Comparison of ENCODE assay signal across 33 cellular contexts in genomic region chr22:26004477-26004876, GRCh38.
DNase-seq lines count a peak whose midpoint lies in the region; ATAC-seq, FAIRE-seq and TF ChIP-seq lines count a peak whose summit lies in the region.
"Had no signal": no experiment of that assay in that cellular context is flagged by ENCODE, and none has a peak within 500 bp of the region (broad histone marks: within the 10 kb centered on the region; RNA-seq: fewer than 3 reads in every experiment).

No MANE protein-coding gene starts in this region.

- H3K9me3 ChIP-seq in HEK293 (ENCODE audit: control insufficient read depth, insufficient read depth, low read depth, low read length): no peaks in the 10 kb centered on the region
- H3K9me3 ChIP-seq: A549, BE2C, Caco-2 had no signal

- H3K4me1 ChIP-seq in HEK293 (ENCODE audit: control insufficient read depth, insufficient read depth, low read length): no peaks in the 10 kb centered on the region
- H3K4me1 ChIP-seq: A549; BE2C; BLaER1; BLaER1 treated with 17β-estradiol and CSF1 and Interleukin-3, amounts not matched to agents 10 nM and 100 nM; Caco-2 had no signal

- no peak overlapping the region for H3K27ac ChIP-seq in HEK293 (ENCODE audit: extremely low read depth, low read depth, low read length)
- H3K27ac ChIP-seq: 22Rv1; A549; BLaER1; BLaER1 treated with 17β-estradiol and CSF1 and Interleukin-3, amounts not matched to agents 10 nM and 100 nM; C4-2B had no signal

- TF ChIP-seq CTCF in HEK293 (tag by site-specific recombination; IDR thresholded peaks at IDR 0.05) (no peak), GM20000 (IDR thresholded peaks at IDR 0.05; ENCODE audit: extremely low read depth, missing control alignments) (no peak)

- DNase-seq in islet precursor cell: peak; percentile 22
- no peak for DNase-seq in urothelium cell line (ENCODE audit: low spot score)
- no peak for DNase-seq in GM20000 (ENCODE audit: low spot score)
- DNase-seq in NCI-H2081 (lab: John Stamatoyannopoulos, UW): no peak
- DNase-seq: 8988T; ACHN; AML-193; BE2C; C1 segment of cervical spinal cord; Caco-2; Calu3; CD4-positive, alpha-beta memory T cell; CD4-positive, alpha-beta T cell; CD4-positive, CD25-positive, alpha-beta regulatory T cell; CD8-positive, alpha-beta memory T cell; CD8-positive, alpha-beta T cell; COR-L47; DMS 273 treated with DMSO at 0.1 percent for 48 hours; DMS153; DMS53; DMS79; DMS79 treated with DMSO at 0.1 percent for 48 hours; DND-41; EL had no signal

- FAIRE-seq in urothelium cell line (lab: Jason Lieb, UNC): peak; percentile 44
- FAIRE-seq: A204.1, A549, D721Med had no signal

- CTCF ChIA-PET in HEK293 (lab: Yijun Ruan, JAX): interaction anchor here (0.9 kb wide), 1 partner anchor 10 kb away, joined by 3 read pairs; no protein-coding TSS in a partner anchor

- H3K4me3 ChIP-seq in HEK293 (ENCODE audit: low read depth, low read length): no peak overlapping the region
- H3K4me3 ChIP-seq: A549; BLaER1; BLaER1 treated with 17β-estradiol and CSF1 and Interleukin-3, amounts not matched to agents 10 nM and 100 nM had no signal

- ATAC-seq in HG03280 (IDR thresholded peaks at IDR 0.05; ENCODE audit: unreplicated experiment): no peak
- ATAC-seq: A549; CD8-positive, alpha-beta T cell had no signal

- POLR2A ChIA-PET in HEK293 (lab: Yijun Ruan, JAX): no interaction called here

- H3K36me3 ChIP-seq in HEK293 (ENCODE audit: control insufficient read depth in 2 of 2, insufficient read depth in 1 of 2, low read length in 2 of 2): no peaks in the 10 kb centered on the region
- H3K36me3 ChIP-seq: BE2C; BLaER1; BLaER1 treated with 17β-estradiol and CSF1 and Interleukin-3, amounts not matched to agents 10 nM and 100 nM had no signal

TF ChIP-seq in HEK293, 187 proteins besides CTCF, POLR2A, EP300 and RAD21:
- TF ChIP-seq ZNF558 (tag by site-specific recombination; IDR thresholded peaks at IDR 0.05): no peak
- no peak for TF ChIP-seq ZBTB48 (tag by site-specific recombination; IDR thresholded peaks at IDR 0.05)
- no peak for TF ChIP-seq ZNF23 (tag by site-specific recombination; IDR thresholded peaks at IDR 0.05; ENCODE audit: borderline replicate concordance)
- no peak for TF ChIP-seq ZBTB21 (tag by site-specific recombination; IDR thresholded peaks at IDR 0.05)
- no peak for TF ChIP-seq ZNF549 (tag by site-specific recombination; IDR thresholded peaks at IDR 0.05)
- TF ChIP-seq, protein P1, sequence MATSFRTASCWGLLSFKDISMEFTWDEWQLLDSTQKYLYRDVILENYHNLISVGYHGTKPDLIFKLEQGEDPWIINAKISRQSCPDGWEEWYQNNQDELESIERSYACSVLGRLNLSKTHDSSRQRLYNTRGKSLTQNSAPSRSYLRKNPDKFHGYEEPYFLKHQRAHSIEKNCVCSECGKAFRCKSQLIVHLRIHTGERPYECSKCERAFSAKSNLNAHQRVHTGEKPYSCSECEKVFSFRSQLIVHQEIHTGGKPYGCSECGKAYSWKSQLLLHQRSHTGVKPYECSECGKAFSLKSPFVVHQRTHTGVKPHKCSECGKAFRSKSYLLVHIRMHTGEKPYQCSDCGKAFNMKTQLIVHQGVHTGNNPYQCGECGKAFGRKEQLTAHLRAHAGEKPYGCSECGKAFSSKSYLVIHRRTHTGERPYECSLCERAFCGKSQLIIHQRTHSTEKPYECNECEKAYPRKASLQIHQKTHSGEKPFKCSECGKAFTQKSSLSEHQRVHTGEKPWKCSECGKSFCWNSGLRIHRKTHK (tag by site-specific recombination; IDR thresholded peaks at IDR 0.05): peak; percentile 94
- no peak for TF ChIP-seq ZNF155 (tag by site-specific recombination; IDR thresholded peaks at IDR 0.05)
- no peak for TF ChIP-seq MZF1 (tag by site-specific recombination; IDR thresholded peaks at IDR 0.05; ENCODE audit: borderline replicate concordance)
- TF ChIP-seq ZNF670 (tag by site-specific recombination; IDR thresholded peaks at IDR 0.05; ENCODE audit: low read depth): no peak
